In genomic region chr20:58604410-58604881, GRCh38 we compare ENCODE assay signal across 1 cellular context.
A peak's percentile ranks its signal among the peaks of the same experiment; 100 is the strongest.
TF ChIP-seq lines count a peak whose summit lies in the region.

No MANE protein-coding gene starts in this region.

TF ChIP-seq in SK-N-SH, 30 proteins besides CTCF, POLR2A, EP300 and RAD21 (continued from another document):
- TF ChIP-seq REST (IDR thresholded peaks at IDR 0.05; ENCODE audit: low read depth, low read length), result no peak
- no peak for TF ChIP-seq MXI1 (IDR thresholded peaks at IDR 0.05; ENCODE audit: low read depth, low read length)
- TF ChIP-seq, protein P1, sequence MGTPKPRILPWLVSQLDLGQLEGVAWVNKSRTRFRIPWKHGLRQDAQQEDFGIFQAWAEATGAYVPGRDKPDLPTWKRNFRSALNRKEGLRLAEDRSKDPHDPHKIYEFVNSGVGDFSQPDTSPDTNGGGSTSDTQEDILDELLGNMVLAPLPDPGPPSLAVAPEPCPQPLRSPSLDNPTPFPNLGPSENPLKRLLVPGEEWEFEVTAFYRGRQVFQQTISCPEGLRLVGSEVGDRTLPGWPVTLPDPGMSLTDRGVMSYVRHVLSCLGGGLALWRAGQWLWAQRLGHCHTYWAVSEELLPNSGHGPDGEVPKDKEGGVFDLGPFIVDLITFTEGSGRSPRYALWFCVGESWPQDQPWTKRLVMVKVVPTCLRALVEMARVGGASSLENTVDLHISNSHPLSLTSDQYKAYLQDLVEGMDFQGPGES (IDR thresholded peaks at IDR 0.05; ENCODE audit: low read depth, low read length), result no peak
- peak; percentile 64; the same call in 1 of the 2 replicates for TF ChIP-seq FOXJ3 (CRISPR knock-in tag; IDR thresholded peaks at IDR 0.05)
- peak; percentile 19; the same call in 1 of the 2 replicates for TF ChIP-seq GATA2 (CRISPR knock-in tag; IDR thresholded peaks at IDR 0.05)
- no peak for TF ChIP-seq GABPA (IDR thresholded peaks at IDR 0.05; ENCODE audit: low read depth)
